In genomic region chr7:39621784-39622411, GRCh38 we compare ENCODE assay signal across 10 cellular contexts. TPM values are rescaled to one million over a fixed set of nuclear protein-coding genes. Genes with fewer than 3 reads are reported as not detected.
DNase-seq lines count a peak whose midpoint lies in the region; ATAC-seq and TF ChIP-seq lines count a peak whose summit lies in the region.
"Had no signal": no experiment of that assay in that cellular context is flagged by ENCODE, and none has a peak within 500 bp of the region (broad histone marks: within the 10 kb centered on the region; RNA-seq: fewer than 3 reads in every experiment).

No MANE protein-coding gene starts in this region.

- H3K27me3 ChIP-seq in HL-60 (ENCODE audit: insufficient read depth, poor library complexity, severe bottlenecking) (no peaks in the 10 kb centered on the region), suprapubic skin (no peaks in the 10 kb centered on the region)

- H3K4me3 ChIP-seq in HL-60 (replicated peaks; ENCODE audit: insufficient read depth, low read length) (no peak overlapping the region), suprapubic skin (no peak overlapping the region)

- H3K4me1 Mint-ChIP-seq in activated T-helper 17 cell treated with anti-CD3 and anti-CD28 coated beads, Interleukin-2, amount 50 U/mL, for 72 hours = peaks cover 25% of the 10 kb centered on the region
- peaks cover 36% of the 10 kb centered on the region for H3K4me1 Mint-ChIP-seq in neural crest cell

- no peak for TF ChIP-seq POLR2A in suprapubic skin (IDR thresholded peaks at IDR 0.05)

- 83% methylated on average over 1 of the region's 1 CpG for WGBS in suprapubic skin

- TF ChIP-seq EP300 in suprapubic skin (IDR thresholded peaks at IDR 0.05) = no peak

- peak overlapping the region; percentile 25; the same call in 1 of the 2 replicates for H3K27ac ChIP-seq in HL-60 (replicated peaks)
- no peak overlapping the region for H3K27ac ChIP-seq in suprapubic skin

- no peak for ATAC-seq in activated T-helper 17 cell treated with anti-CD3 and anti-CD28 coated beads, Interleukin-2, amount 50 U/mL, for 72 hours (replicated peaks)
- ATAC-seq: left ventricle myocardium superior had no signal

- H3K27ac Mint-ChIP-seq in activated T-helper 17 cell treated with anti-CD3 and anti-CD28 coated beads, Interleukin-2, amount 50 U/mL, for 72 hours = peak overlapping the region; percentile 83
- H3K27ac Mint-ChIP-seq in neural crest cell (ENCODE audit: unreplicated experiment) = no peak overlapping the region

- no peaks in the 10 kb centered on the region for H3K36me3 ChIP-seq in suprapubic skin

- H3K4me1 ChIP-seq in suprapubic skin = peaks cover 39% of the 10 kb centered on the region

- peaks cover 14% of the 10 kb centered on the region for H3K36me3 Mint-ChIP-seq in activated T-helper 17 cell treated with anti-CD3 and anti-CD28 coated beads, Interleukin-2, amount 50 U/mL, for 72 hours (ENCODE audit: low read depth)
- H3K36me3 Mint-ChIP-seq in neural crest cell (ENCODE audit: low read depth) = no peaks in the 10 kb centered on the region

- peak overlapping the region; percentile 92 for H3K4me3 Mint-ChIP-seq in activated T-helper 17 cell treated with anti-CD3 and anti-CD28 coated beads, Interleukin-2, amount 50 U/mL, for 72 hours
- H3K4me3 Mint-ChIP-seq in neural crest cell = peak overlapping the region; percentile 95

- DNase-seq in DMS 273 (lab: John Stamatoyannopoulos, UW; ENCODE audit: unreplicated experiment) = peak; percentile 59
- no peak for DNase-seq in DMS 273 treated with DMSO at 0.1 percent for 48 hours (lab: John Stamatoyannopoulos, UW)
- DNase-seq in HL-60 (ENCODE audit: low read depth in 1 of 2, low spot score in 1 of 2) = peak; percentile 69 to 86
- DNase-seq in neural crest cell (ENCODE audit: low read depth, low spot score) = no peak
- no peak for DNase-seq in NCI-H2227 treated with DMSO at 0.1 percent for 48 hours (lab: John Stamatoyannopoulos, UW)
- no peak for DNase-seq in suprapubic skin (ENCODE audit: low spot score in 2 of 2)
- DNase-seq in hypothalamus (lab: John Stamatoyannopoulos, UW) = no peak
- DNase-seq: left ventricle myocardium superior; NK-92 treated with Interleukin-12 subunit alpha and Interleukin-12 subunit beta, amount 100 ng/mL, for 24 hours had no signal

- H3K9me3 ChIP-seq in suprapubic skin = no peaks in the 10 kb centered on the region

- H3K9me3 Mint-ChIP-seq in activated T-helper 17 cell treated with anti-CD3 and anti-CD28 coated beads, Interleukin-2, amount 50 U/mL, for 72 hours = no peaks in the 10 kb centered on the region
- no peaks in the 10 kb centered on the region for H3K9me3 Mint-ChIP-seq in neural crest cell

- TF ChIP-seq CTCF in HL-60 (IDR thresholded peaks at IDR 0.05; ENCODE audit: insufficient read depth, low read length) (no peak), neural crest cell (conservative IDR thresholded peaks at IDR 0.05) (no peak), suprapubic skin (IDR thresholded peaks at IDR 0.05) (no peak)

- no peaks in the 10 kb centered on the region for H3K27me3 Mint-ChIP-seq in activated T-helper 17 cell treated with anti-CD3 and anti-CD28 coated beads, Interleukin-2, amount 50 U/mL, for 72 hours
- H3K27me3 Mint-ChIP-seq in neural crest cell (ENCODE audit: low read depth) = no peaks in the 10 kb centered on the region

RNA-seq across cellular contexts. Expression of gene RALA, which starts 1.5 kb away (rescaled TPM):
- 10 to 100 TPM; 21.6 to 27.9 TPM for total RNA-seq in activated T-helper 17 cell treated with anti-CD3 and anti-CD28 coated beads, Interleukin-2, amount 50 U/mL, for 72 hours
- total RNA-seq in neural crest cell (39.2 and 39.5 TPM in 2 replicates), suprapubic skin (10 to 100 TPM; 15.5 to 24.1 (median 15.9) TPM)

RNA-seq across cellular contexts. Expression of gene YAE1, which starts 55.7 kb away (rescaled TPM):
- total RNA-seq in activated T-helper 17 cell treated with anti-CD3 and anti-CD28 coated beads, Interleukin-2, amount 50 U/mL, for 72 hours = 10 to 100 TPM in 1 of 2 donors, 1 to 10 TPM in 1; 9.2 to 13.9 TPM
- total RNA-seq in neural crest cell = 42.5 and 44.0 TPM in 2 replicates
- 10 to 100 TPM; 13.3 to 15.9 (median 14.3) TPM for total RNA-seq in suprapubic skin

Comparison
In these comparisons a context has a peak if more than half of its experiments do, and no peak if none do; other contexts are left out.
1. DNase-seq: peak in DMS 273 (single experiment) and HL-60 (2 of 2); none in DMS 273 treated with DMSO at 0.1 percent for 48 hours (single experiment), neural crest cell (single experiment), NCI-H2227 treated with DMSO at 0.1 percent for 48 hours (single experiment), suprapubic skin (0 of 2) and hypothalamus (0 of 51).